ENCODE assay signal across 1 cellular context in the genomic region with DNA sequence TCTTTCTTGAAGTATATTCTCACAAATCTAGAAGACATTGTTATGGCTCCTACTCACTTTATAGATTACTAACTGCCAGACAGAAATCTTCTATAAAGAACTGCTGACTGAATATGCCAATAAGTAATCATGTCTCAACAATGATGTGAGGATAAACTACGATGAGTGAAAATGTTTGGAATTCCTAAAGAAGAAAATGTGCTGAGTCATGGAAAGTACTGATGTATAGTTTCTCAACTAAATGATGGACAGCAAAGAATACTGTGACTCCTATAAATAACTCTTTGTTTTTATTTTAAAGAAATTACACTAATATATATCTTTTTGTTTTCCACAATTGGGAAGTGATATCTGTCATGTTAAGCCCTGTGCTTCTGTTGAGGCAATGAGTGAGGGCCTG.
A peak's percentile ranks its signal among the peaks of the same experiment; 100 is the strongest.
TF ChIP-seq lines count a peak whose summit lies in the region.

No MANE protein-coding gene starts in this region.

TF ChIP-seq in HepG2, 621 proteins besides CTCF, POLR2A, EP300 and RAD21 (continued from another document):
- TF ChIP-seq, protein P1, sequence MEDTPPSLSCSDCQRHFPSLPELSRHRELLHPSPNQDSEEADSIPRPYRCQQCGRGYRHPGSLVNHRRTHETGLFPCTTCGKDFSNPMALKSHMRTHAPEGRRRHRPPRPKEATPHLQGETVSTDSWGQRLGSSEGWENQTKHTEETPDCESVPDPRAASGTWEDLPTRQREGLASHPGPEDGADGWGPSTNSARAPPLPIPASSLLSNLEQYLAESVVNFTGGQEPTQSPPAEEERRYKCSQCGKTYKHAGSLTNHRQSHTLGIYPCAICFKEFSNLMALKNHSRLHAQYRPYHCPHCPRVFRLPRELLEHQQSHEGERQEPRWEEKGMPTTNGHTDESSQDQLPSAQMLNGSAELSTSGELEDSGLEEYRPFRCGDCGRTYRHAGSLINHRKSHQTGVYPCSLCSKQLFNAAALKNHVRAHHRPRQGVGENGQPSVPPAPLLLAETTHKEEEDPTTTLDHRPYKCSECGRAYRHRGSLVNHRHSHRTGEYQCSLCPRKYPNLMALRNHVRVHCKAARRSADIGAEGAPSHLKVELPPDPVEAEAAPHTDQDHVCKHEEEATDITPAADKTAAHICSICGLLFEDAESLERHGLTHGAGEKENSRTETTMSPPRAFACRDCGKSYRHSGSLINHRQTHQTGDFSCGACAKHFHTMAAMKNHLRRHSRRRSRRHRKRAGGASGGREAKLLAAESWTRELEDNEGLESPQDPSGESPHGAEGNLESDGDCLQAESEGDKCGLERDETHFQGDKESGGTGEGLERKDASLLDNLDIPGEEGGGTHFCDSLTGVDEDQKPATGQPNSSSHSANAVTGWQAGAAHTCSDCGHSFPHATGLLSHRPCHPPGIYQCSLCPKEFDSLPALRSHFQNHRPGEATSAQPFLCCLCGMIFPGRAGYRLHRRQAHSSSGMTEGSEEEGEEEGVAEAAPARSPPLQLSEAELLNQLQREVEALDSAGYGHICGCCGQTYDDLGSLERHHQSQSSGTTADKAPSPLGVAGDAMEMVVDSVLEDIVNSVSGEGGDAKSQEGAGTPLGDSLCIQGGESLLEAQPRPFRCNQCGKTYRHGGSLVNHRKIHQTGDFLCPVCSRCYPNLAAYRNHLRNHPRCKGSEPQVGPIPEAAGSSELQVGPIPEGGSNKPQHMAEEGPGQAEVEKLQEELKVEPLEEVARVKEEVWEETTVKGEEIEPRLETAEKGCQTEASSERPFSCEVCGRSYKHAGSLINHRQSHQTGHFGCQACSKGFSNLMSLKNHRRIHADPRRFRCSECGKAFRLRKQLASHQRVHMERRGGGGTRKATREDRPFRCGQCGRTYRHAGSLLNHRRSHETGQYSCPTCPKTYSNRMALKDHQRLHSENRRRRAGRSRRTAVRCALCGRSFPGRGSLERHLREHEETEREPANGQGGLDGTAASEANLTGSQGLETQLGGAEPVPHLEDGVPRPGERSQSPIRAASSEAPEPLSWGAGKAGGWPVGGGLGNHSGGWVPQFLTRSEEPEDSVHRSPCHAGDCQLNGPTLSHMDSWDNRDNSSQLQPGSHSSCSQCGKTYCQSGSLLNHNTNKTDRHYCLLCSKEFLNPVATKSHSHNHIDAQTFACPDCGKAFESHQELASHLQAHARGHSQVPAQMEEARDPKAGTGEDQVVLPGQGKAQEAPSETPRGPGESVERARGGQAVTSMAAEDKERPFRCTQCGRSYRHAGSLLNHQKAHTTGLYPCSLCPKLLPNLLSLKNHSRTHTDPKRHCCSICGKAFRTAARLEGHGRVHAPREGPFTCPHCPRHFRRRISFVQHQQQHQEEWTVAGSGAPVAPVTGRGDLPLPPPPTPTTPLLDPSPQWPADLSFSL (CRISPR knock-in tag; IDR thresholded peaks at IDR 0.05) = no peak
- TF ChIP-seq, protein P2, sequence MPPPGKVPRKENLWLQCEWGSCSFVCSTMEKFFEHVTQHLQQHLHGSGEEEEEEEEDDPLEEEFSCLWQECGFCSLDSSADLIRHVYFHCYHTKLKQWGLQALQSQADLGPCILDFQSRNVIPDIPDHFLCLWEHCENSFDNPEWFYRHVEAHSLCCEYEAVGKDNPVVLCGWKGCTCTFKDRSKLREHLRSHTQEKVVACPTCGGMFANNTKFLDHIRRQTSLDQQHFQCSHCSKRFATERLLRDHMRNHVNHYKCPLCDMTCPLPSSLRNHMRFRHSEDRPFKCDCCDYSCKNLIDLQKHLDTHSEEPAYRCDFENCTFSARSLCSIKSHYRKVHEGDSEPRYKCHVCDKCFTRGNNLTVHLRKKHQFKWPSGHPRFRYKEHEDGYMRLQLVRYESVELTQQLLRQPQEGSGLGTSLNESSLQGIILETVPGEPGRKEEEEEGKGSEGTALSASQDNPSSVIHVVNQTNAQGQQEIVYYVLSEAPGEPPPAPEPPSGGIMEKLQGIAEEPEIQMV (CRISPR knock-in tag; IDR thresholded peaks at IDR 0.05; ENCODE audit: low read depth) = no peak
- TF ChIP-seq ZNF572 (CRISPR knock-in tag; IDR thresholded peaks at IDR 0.05) (no peak), PTBP1 (IDR thresholded peaks at IDR 0.05; ENCODE audit: low read depth, low read length, poor library complexity, severe bottlenecking) (no peak), MAFK (conservative IDR thresholded peaks at IDR 0.05 in 1 of 2, IDR thresholded peaks at IDR 0.05 in 1 of 2; ENCODE audit: low read length in 2 of 2) (peak; percentile 99), ZNF660 (CRISPR knock-in tag; IDR thresholded peaks at IDR 0.05; ENCODE audit: borderline replicate concordance, low read depth) (no peak), MAFG (CRISPR knock-in tag; IDR thresholded peaks at IDR 0.05) (peak; percentile 30; the same call in 1 of the 2 replicates), MAFF (IDR thresholded peaks at IDR 0.05; ENCODE audit: low read depth, low read length) (peak; percentile 98), ZNF30 (CRISPR knock-in tag; IDR thresholded peaks at IDR 0.05) (no peak), ZFP41 (CRISPR knock-in tag; IDR thresholded peaks at IDR 0.05; ENCODE audit: borderline replicate concordance) (no peak), ZNF138 (CRISPR knock-in tag; IDR thresholded peaks at IDR 0.05; ENCODE audit: low read depth) (no peak), GTF2F1 (IDR thresholded peaks at IDR 0.05; ENCODE audit: low read length) (no peak), ZNF83 (CRISPR knock-in tag; IDR thresholded peaks at IDR 0.05; ENCODE audit: borderline replicate concordance) (no peak), KDM4B (CRISPR knock-in tag; IDR thresholded peaks at IDR 0.05) (no peak)
- TF ChIP-seq, protein P3, sequence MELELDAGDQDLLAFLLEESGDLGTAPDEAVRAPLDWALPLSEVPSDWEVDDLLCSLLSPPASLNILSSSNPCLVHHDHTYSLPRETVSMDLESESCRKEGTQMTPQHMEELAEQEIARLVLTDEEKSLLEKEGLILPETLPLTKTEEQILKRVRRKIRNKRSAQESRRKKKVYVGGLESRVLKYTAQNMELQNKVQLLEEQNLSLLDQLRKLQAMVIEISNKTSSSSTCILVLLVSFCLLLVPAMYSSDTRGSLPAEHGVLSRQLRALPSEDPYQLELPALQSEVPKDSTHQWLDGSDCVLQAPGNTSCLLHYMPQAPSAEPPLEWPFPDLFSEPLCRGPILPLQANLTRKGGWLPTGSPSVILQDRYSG (CRISPR knock-in tag; IDR thresholded peaks at IDR 0.05) = no peak
- TF ChIP-seq, protein P4, sequence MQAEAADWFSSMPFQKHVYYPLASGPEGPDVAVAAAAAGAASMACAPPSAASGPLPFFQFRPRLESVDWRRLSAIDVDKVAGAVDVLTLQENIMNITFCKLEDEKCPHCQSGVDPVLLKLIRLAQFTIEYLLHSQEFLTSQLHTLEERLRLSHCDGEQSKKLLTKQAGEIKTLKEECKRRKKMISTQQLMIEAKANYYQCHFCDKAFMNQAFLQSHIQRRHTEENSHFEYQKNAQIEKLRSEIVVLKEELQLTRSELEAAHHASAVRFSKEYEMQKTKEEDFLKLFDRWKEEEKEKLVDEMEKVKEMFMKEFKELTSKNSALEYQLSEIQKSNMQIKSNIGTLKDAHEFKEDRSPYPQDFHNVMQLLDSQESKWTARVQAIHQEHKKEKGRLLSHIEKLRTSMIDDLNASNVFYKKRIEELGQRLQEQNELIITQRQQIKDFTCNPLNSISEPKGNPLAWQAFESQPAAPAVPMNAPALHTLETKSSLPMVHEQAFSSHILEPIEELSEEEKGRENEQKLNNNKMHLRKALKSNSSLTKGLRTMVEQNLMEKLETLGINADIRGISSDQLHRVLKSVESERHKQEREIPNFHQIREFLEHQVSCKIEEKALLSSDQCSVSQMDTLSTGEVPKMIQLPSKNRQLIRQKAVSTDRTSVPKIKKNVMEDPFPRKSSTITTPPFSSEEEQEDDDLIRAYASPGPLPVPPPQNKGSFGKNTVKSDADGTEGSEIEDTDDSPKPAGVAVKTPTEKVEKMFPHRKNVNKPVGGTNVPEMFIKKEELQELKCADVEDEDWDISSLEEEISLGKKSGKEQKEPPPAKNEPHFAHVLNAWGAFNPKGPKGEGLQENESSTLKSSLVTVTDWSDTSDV (CRISPR knock-in tag; IDR thresholded peaks at IDR 0.05) = no peak
- TF ChIP-seq, protein P5, sequence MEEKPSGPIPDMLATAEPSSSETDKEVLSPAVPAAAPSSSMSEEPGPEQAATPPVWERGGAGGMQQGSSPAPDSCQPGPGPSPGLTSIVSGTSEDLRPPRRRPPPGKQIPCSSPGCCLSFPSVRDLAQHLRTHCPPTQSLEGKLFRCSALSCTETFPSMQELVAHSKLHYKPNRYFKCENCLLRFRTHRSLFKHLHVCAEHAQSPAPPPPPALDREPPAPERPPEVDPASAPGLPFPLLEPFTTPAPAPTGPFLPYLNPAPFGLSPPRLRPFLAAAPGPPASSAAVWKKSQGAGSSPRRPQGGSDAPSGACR (CRISPR knock-in tag; IDR thresholded peaks at IDR 0.05) = no peak
